Comparison of ENCODE assay signal across 22 cellular contexts in genomic region chr16:28989363-28989762, GRCh38. TPM values are rescaled to one million over a fixed set of nuclear protein-coding genes. Genes with fewer than 3 reads are reported as not detected.
DNase-seq lines count a peak whose midpoint lies in the region; ATAC-seq and TF ChIP-seq lines count a peak whose summit lies in the region.
"Had no signal": no experiment of that assay in that cellular context is flagged by ENCODE, and none has a peak within 500 bp of the region (broad histone marks: within the 10 kb centered on the region; RNA-seq: fewer than 3 reads in every experiment).

No MANE protein-coding gene starts in this region.

- CTCF ChIA-PET in activated CD8-positive, alpha-beta memory T cell treated with anti-CD3 and anti-CD28 coated beads, Interleukin-2, amount 10 ng/mL, durations not matched to agents 7 days and 5 days (lab: Charles Lee) = interaction anchor here (1.0 to 4.8 kb wide), 3 partner anchors 12 to 18 kb away, joined by 3 to 27 read pairs (median 4); no protein-coding TSS in a partner anchor
- CTCF ChIA-PET in CD4-positive, alpha-beta T cell (lab: Charles Lee) = interaction anchor here (0.6 to 4.5 kb wide), 2 partner anchors 12 to 1009 kb away, joined by 3 to 22 read pairs; no protein-coding TSS in a partner anchor
- CTCF ChIA-PET in activated CD8-positive, alpha-beta T cell treated with anti-CD3 and anti-CD28 coated beads for 36 hours (lab: Charles Lee) = interaction anchor here (0.7 to 1.5 kb wide), 5 partner anchors 8 to 40 kb away, joined by 3 to 5 read pairs (median 4); no protein-coding TSS in a partner anchor

- TF ChIP-seq CTCF in CD4-positive, alpha-beta T cell (IDR thresholded peaks at IDR 0.05) = no peak
- TF ChIP-seq CTCF in activated CD8-positive, alpha-beta T cell treated with anti-CD3 and anti-CD28 coated beads for 36 hours (IDR thresholded peaks at IDR 0.05) = no peak
- no peak for TF ChIP-seq CTCF in omental fat pad (IDR thresholded peaks at IDR 0.05)

- peaks cover 5% of the 10 kb centered on the region for H3K9me3 ChIP-seq in CD4-positive, alpha-beta T cell (ENCODE audit: control insufficient read depth, low read length)
- H3K9me3 ChIP-seq: HAP-1, testis had no signal

- peak overlapping the region; percentile 61 for H3K4me3 Mint-ChIP-seq in activated CD8-positive, alpha-beta memory T cell treated with anti-CD3 and anti-CD28 coated beads, Interleukin-2, amount 10 ng/mL, durations not matched to agents 7 days and 5 days
- H3K4me3 Mint-ChIP-seq in CD4-positive, alpha-beta T cell = peak overlapping the region; percentile 68
- H3K4me3 Mint-ChIP-seq in activated CD8-positive, alpha-beta T cell treated with anti-CD3 and anti-CD28 coated beads for 36 hours = peak overlapping the region; percentile 94
- H3K4me3 Mint-ChIP-seq in immature natural killer cell = peak overlapping the region in 1 of 5 donors; percentile 29

- H3K27me3 ChIP-seq in CD4-positive, alpha-beta T cell (ENCODE audit: control insufficient read depth, insufficient read depth, low read length) = no peaks in the 10 kb centered on the region
- H3K27me3 ChIP-seq: brain microvascular endothelial cell, testis had no signal

- H3K27ac Mint-ChIP-seq in activated CD8-positive, alpha-beta memory T cell treated with anti-CD3 and anti-CD28 coated beads, Interleukin-2, amount 10 ng/mL, durations not matched to agents 7 days and 5 days = peak overlapping the region; percentile 92
- peak overlapping the region; percentile 100 for H3K27ac Mint-ChIP-seq in CD4-positive, alpha-beta T cell
- peak overlapping the region; percentile 96 for H3K27ac Mint-ChIP-seq in activated CD8-positive, alpha-beta T cell treated with anti-CD3 and anti-CD28 coated beads for 36 hours
- peak overlapping the region; percentile 57 to 88 (median 78) for H3K27ac Mint-ChIP-seq in immature natural killer cell

- peaks cover 47% of the 10 kb centered on the region for H3K36me3 Mint-ChIP-seq in activated CD8-positive, alpha-beta memory T cell treated with anti-CD3 and anti-CD28 coated beads, Interleukin-2, amount 10 ng/mL, durations not matched to agents 7 days and 5 days
- peaks cover 67% of the 10 kb centered on the region for H3K36me3 Mint-ChIP-seq in CD4-positive, alpha-beta T cell (ENCODE audit: low read depth)
- peaks cover 66% of the 10 kb centered on the region for H3K36me3 Mint-ChIP-seq in activated CD8-positive, alpha-beta T cell treated with anti-CD3 and anti-CD28 coated beads for 36 hours (ENCODE audit: low read depth)
- peaks cover 7 to 27% (median 15%) of the 10 kb centered on the region in 3 donors for H3K36me3 Mint-ChIP-seq in immature natural killer cell

- DNase-seq in activated CD8-positive, alpha-beta memory T cell treated with anti-CD3 and anti-CD28 coated beads, Interleukin-2, amount 10 ng/mL, durations not matched to agents 7 days and 5 days = no peak
- DNase-seq in activated CD8-positive, alpha-beta memory T cell treated with anti-CD3 and anti-CD28 coated beads, Interleukin-2, amount 50 U/mL, for 48 hours = no peak
- no peak for DNase-seq in CD4-positive, alpha-beta T cell
- no peak for DNase-seq in activated CD8-positive, alpha-beta T cell treated with anti-CD3 and anti-CD28 coated beads for 36 hours
- DNase-seq in immature natural killer cell (no peak), hippocampal formation (lab: John Stamatoyannopoulos, UW) (no peak), ACHN (no peak), omental fat pad (ENCODE audit: low spot score) (no peak)
- DNase-seq: activated CD4-positive, alpha-beta T cell treated with anti-CD3 and anti-CD28 coated beads for 48 hours; brain microvascular endothelial cell; effector CD4-positive, alpha-beta T cell; erythroblast; heart left ventricle; Kasumi-1; NCI-H187; NCI-H524 treated with DMSO at 0.1 percent for 48 hours; retina; testis had no signal

- POLR2A ChIA-PET in CD4-positive, alpha-beta T cell (lab: Charles Lee) = interaction anchor here (1.0 to 8.2 kb wide), 7 partner anchors 10 to 40 kb away, joined by 3 to 100 read pairs (median 21); partner anchors contain the start of gene SPNS1
- POLR2A ChIA-PET in activated CD8-positive, alpha-beta T cell treated with anti-CD3 and anti-CD28 coated beads for 36 hours (lab: Charles Lee) = interaction anchor here (0.7 to 12.0 kb wide), 5 partner anchors 9 to 41 kb away, joined by 3 to 97 read pairs (median 25); partner anchors contain the start of gene SPNS1

- intact Hi-C loops in CD4-positive, alpha-beta T cell (cut with DNase I, micrococcal nuclease) = no loop called here
- intact Hi-C loops in activated CD8-positive, alpha-beta T cell treated with anti-CD3 and anti-CD28 coated beads for 36 hours (cut with micrococcal nuclease) = loop anchor here (5.0 kb wide), 1 partner anchor 38 kb away; no protein-coding TSS in a partner anchor

- peaks cover 51% of the 10 kb centered on the region for H3K4me1 Mint-ChIP-seq in activated CD8-positive, alpha-beta memory T cell treated with anti-CD3 and anti-CD28 coated beads, Interleukin-2, amount 10 ng/mL, durations not matched to agents 7 days and 5 days
- peaks cover 63% of the 10 kb centered on the region for H3K4me1 Mint-ChIP-seq in CD4-positive, alpha-beta T cell (ENCODE audit: low read depth)
- peaks cover 54% of the 10 kb centered on the region for H3K4me1 Mint-ChIP-seq in activated CD8-positive, alpha-beta T cell treated with anti-CD3 and anti-CD28 coated beads for 36 hours (ENCODE audit: low read depth)
- peaks cover 47 to 51% of the 10 kb centered on the region in 2 donors for H3K4me1 Mint-ChIP-seq in immature natural killer cell

- ATAC-seq in activated CD8-positive, alpha-beta memory T cell treated with anti-CD3 and anti-CD28 coated beads, Interleukin-2, amount 10 ng/mL, durations not matched to agents 7 days and 5 days = no peak
- no peak for ATAC-seq in CD4-positive, alpha-beta T cell (ENCODE audit: poor library complexity)
- ATAC-seq in activated CD8-positive, alpha-beta T cell treated with anti-CD3 and anti-CD28 coated beads for 36 hours = no peak
- no peak for ATAC-seq in omental fat pad (ENCODE audit: low FRiP score)

- H3K9me3 Mint-ChIP-seq in activated CD8-positive, alpha-beta memory T cell treated with anti-CD3 and anti-CD28 coated beads, Interleukin-2, amount 10 ng/mL, durations not matched to agents 7 days and 5 days (ENCODE audit: low read depth) = peaks cover 5% of the 10 kb centered on the region
- peaks cover 6% of the 10 kb centered on the region for H3K9me3 Mint-ChIP-seq in CD4-positive, alpha-beta T cell
- peaks cover 8% of the 10 kb centered on the region for H3K9me3 Mint-ChIP-seq in activated CD8-positive, alpha-beta T cell treated with anti-CD3 and anti-CD28 coated beads for 36 hours
- H3K9me3 Mint-ChIP-seq in immature natural killer cell = no peaks in the 10 kb centered on the region

- no peaks in the 10 kb centered on the region for H3K27me3 Mint-ChIP-seq in activated CD8-positive, alpha-beta memory T cell treated with anti-CD3 and anti-CD28 coated beads, Interleukin-2, amount 10 ng/mL, durations not matched to agents 7 days and 5 days
- no peaks in the 10 kb centered on the region for H3K27me3 Mint-ChIP-seq in CD4-positive, alpha-beta T cell
- H3K27me3 Mint-ChIP-seq in activated CD8-positive, alpha-beta T cell treated with anti-CD3 and anti-CD28 coated beads for 36 hours = no peaks in the 10 kb centered on the region
- peaks cover 5 to 8% (median 5%) of the 10 kb centered on the region in 3 donors for H3K27me3 Mint-ChIP-seq in immature natural killer cell (ENCODE audit: low read depth in 3 of 3)

- H3K27ac ChIP-seq in CD4-positive, alpha-beta T cell (ENCODE audit: low read depth, low read length) = peak overlapping the region; percentile 79
- H3K27ac ChIP-seq: brain microvascular endothelial cell, C4-2B, heart left ventricle, testis had no signal

- in situ Hi-C loops in ACHN (cut with HindIII; ENCODE audit: low pct_ligation_motif_present, low pct_unique_long_range_greater_than_20kb, low sequenced_read_pairs) = no loop called here

RNA-seq across cellular contexts. Expression of gene LAT, which starts 4.5 kb away (rescaled TPM):
- total RNA-seq in activated CD8-positive, alpha-beta memory T cell treated with anti-CD3 and anti-CD28 coated beads, Interleukin-2, amount 10 ng/mL, durations not matched to agents 7 days and 5 days = 100 to 1,000 TPM; 200 to 236 TPM
- total RNA-seq in CD4-positive, alpha-beta T cell = 100 to 1,000 TPM; 156 to 160 TPM
- 100 to 1,000 TPM; 193 to 206 TPM for total RNA-seq in activated CD8-positive, alpha-beta T cell treated with anti-CD3 and anti-CD28 coated beads for 36 hours
- 100 to 1,000 TPM; 198 to 343 (median 220) TPM for polyA plus RNA-seq in immature natural killer cell
- total RNA-seq in omental fat pad = 1 to 10 TPM; 1.4 to 8.5 (median 6.8) TPM

RNA-seq across cellular contexts. Expression of gene SPNS1, which starts 14.8 kb away (rescaled TPM):
- 10 to 100 TPM; 22.1 to 27.6 TPM for total RNA-seq in activated CD8-positive, alpha-beta memory T cell treated with anti-CD3 and anti-CD28 coated beads, Interleukin-2, amount 10 ng/mL, durations not matched to agents 7 days and 5 days
- total RNA-seq in CD4-positive, alpha-beta T cell = 10 to 100 TPM; 24.4 to 28.1 TPM
- 10 to 100 TPM; 14.6 to 18.2 TPM for total RNA-seq in activated CD8-positive, alpha-beta T cell treated with anti-CD3 and anti-CD28 coated beads for 36 hours
- 10 to 100 TPM; 21.1 to 53.1 (median 30.2) TPM for polyA plus RNA-seq in immature natural killer cell
- total RNA-seq in omental fat pad = 10 to 100 TPM; 16.3 to 21.0 (median 18.5) TPM

RNA-seq across cellular contexts. Expression of gene NFATC2IP, which starts 38.6 kb away (rescaled TPM):
- 100 to 1,000 TPM; 120 to 133 TPM for total RNA-seq in activated CD8-positive, alpha-beta memory T cell treated with anti-CD3 and anti-CD28 coated beads, Interleukin-2, amount 10 ng/mL, durations not matched to agents 7 days and 5 days
- 10 to 100 TPM; 47.4 to 51.0 TPM for total RNA-seq in CD4-positive, alpha-beta T cell
- 10 to 100 TPM; 63.8 to 71.8 TPM for total RNA-seq in activated CD8-positive, alpha-beta T cell treated with anti-CD3 and anti-CD28 coated beads for 36 hours
- 10 to 100 TPM; 22.2 to 37.3 (median 33.0) TPM for polyA plus RNA-seq in immature natural killer cell
- total RNA-seq in omental fat pad = 10 to 100 TPM; 22.1 to 33.4 (median 29.3) TPM

RNA-seq across cellular contexts. Expression of gene CD19, which starts 57.6 kb away (rescaled TPM):
- total RNA-seq in activated CD8-positive, alpha-beta memory T cell treated with anti-CD3 and anti-CD28 coated beads, Interleukin-2, amount 10 ng/mL, durations not matched to agents 7 days and 5 days = not detected
- under 1 TPM; 0.14 to 0.27 TPM for total RNA-seq in CD4-positive, alpha-beta T cell
- 1 to 10 TPM; 1.1 to 1.3 TPM for total RNA-seq in activated CD8-positive, alpha-beta T cell treated with anti-CD3 and anti-CD28 coated beads for 36 hours
- under 1 TPM; 0.18 to 0.29 (median 0.27) TPM for polyA plus RNA-seq in immature natural killer cell
- under 1 TPM in 1 of 4 donors, not detected in 3; 0.46 TPM for total RNA-seq in omental fat pad
- total RNA-seq: fibroblast of villous mesenchyme, osteocyte had no signal

Comparison
In these comparisons a context has a peak if more than half of its experiments do, and no peak if none do; other contexts are left out.
1. RNA of gene LAT, which starts 4.5 kb away (total RNA-seq): 200 to 236 TPM in activated CD8-positive, alpha-beta memory T cell treated with anti-CD3 and anti-CD28 coated beads, Interleukin-2, amount 10 ng/mL, durations not matched to agents 7 days and 5 days, 193 to 206 TPM in activated CD8-positive, alpha-beta T cell treated with anti-CD3 and anti-CD28 coated beads for 36 hours and 156 to 160 TPM in CD4-positive, alpha-beta T cell; 1.4 to 8.5 TPM in omental fat pad; every median in the first group is over 10 times any median in the second.
2. Peak in every context shown above with its lines, with median percentiles within 50 percentile points of each other: H3K27ac Mint-ChIP-seq.